ENCODE assay signal across 18 cellular contexts in genomic region chr12:105738036-105738435, GRCh38.
DNase-seq lines count a peak whose midpoint lies in the region; ATAC-seq and TF ChIP-seq lines count a peak whose summit lies in the region.
"Had no signal": no experiment of that assay in that cellular context is flagged by ENCODE, and none has a peak within 500 bp of the region (broad histone marks: within the 10 kb centered on the region; RNA-seq: fewer than 3 reads in every experiment).

No MANE protein-coding gene starts in this region.

- no peaks in the 10 kb centered on the region for H3K9me3 ChIP-seq in CD8-positive, alpha-beta T cell (ENCODE audit: low read length)
- H3K9me3 ChIP-seq in heart right ventricle, result no peaks in the 10 kb centered on the region

- H3K36me3 ChIP-seq in CD8-positive, alpha-beta T cell (ENCODE audit: insufficient read depth, low read length), result no peaks in the 10 kb centered on the region
- H3K36me3 ChIP-seq in heart right ventricle, result no peaks in the 10 kb centered on the region

- H3K9me3 Mint-ChIP-seq in CD8-positive, alpha-beta T cell, result no peaks in the 10 kb centered on the region
- H3K9me3 Mint-ChIP-seq in central memory CD8-positive, alpha-beta T cell, result no peaks in the 10 kb centered on the region
- no peaks in the 10 kb centered on the region for H3K9me3 Mint-ChIP-seq in activated T-cell treated with anti-CD3 and anti-CD28 coated beads, Interleukin-2, amount 50 U/mL, for 24 hours
- H3K9me3 Mint-ChIP-seq: activated naive CD4-positive, alpha-beta T cell treated with anti-CD3 and anti-CD28 coated beads for 36 hours had no signal

- no peak overlapping the region for H3K4me3 Mint-ChIP-seq in CD8-positive, alpha-beta T cell
- no peak overlapping the region for H3K4me3 Mint-ChIP-seq in central memory CD8-positive, alpha-beta T cell
- H3K4me3 Mint-ChIP-seq in activated T-cell treated with anti-CD3 and anti-CD28 coated beads, Interleukin-2, amount 50 U/mL, for 24 hours, result no peak overlapping the region
- H3K4me3 Mint-ChIP-seq: activated naive CD4-positive, alpha-beta T cell treated with anti-CD3 and anti-CD28 coated beads for 36 hours had no signal

- peaks cover 3% of the 10 kb centered on the region for H3K27me3 Mint-ChIP-seq in CD8-positive, alpha-beta T cell (ENCODE audit: low read depth)
- peaks cover 16% of the 10 kb centered on the region for H3K27me3 Mint-ChIP-seq in central memory CD8-positive, alpha-beta T cell
- peaks cover 8% of the 10 kb centered on the region for H3K27me3 Mint-ChIP-seq in activated T-cell treated with anti-CD3 and anti-CD28 coated beads, Interleukin-2, amount 50 U/mL, for 24 hours

- CTCF ChIA-PET in CD8-positive, alpha-beta T cell (lab: Charles Lee), result no interaction called here
- CTCF ChIA-PET in GM10248 (lab: Yijun Ruan, JAX), result no interaction called here

- H3K4me1 ChIP-seq in CD8-positive, alpha-beta T cell (ENCODE audit: insufficient read depth, low read length), result no peaks in the 10 kb centered on the region
- H3K4me1 ChIP-seq in heart right ventricle, result peaks cover 21 to 75% (median 59%) of the 10 kb centered on the region in 9 donors

- H3K4me1 Mint-ChIP-seq in CD8-positive, alpha-beta T cell (ENCODE audit: low read depth), result no peaks in the 10 kb centered on the region
- peaks cover 8% of the 10 kb centered on the region for H3K4me1 Mint-ChIP-seq in central memory CD8-positive, alpha-beta T cell
- no peaks in the 10 kb centered on the region for H3K4me1 Mint-ChIP-seq in activated T-cell treated with anti-CD3 and anti-CD28 coated beads, Interleukin-2, amount 50 U/mL, for 24 hours (ENCODE audit: low read depth)

- intact Hi-C loops in CD8-positive, alpha-beta T cell (cut with DNase I, micrococcal nuclease), result no loop called here
- intact Hi-C loops in heart right ventricle (cut with DNase I), result loop anchor here in 2 of 10 donors (5.0 kb wide), 1 partner anchor 66 kb away; no protein-coding TSS in a partner anchor

- POLR2A ChIA-PET in CD8-positive, alpha-beta T cell (lab: Charles Lee), result no interaction called here
- POLR2A ChIA-PET in GM10248 (lab: Yijun Ruan, JAX), result no interaction called here

- no peak overlapping the region for H3K27ac ChIP-seq in CD8-positive, alpha-beta T cell (ENCODE audit: low read depth, low read length)
- H3K27ac ChIP-seq in heart right ventricle, result peak overlapping the region; percentile 39 to 87 (median 78)
- H3K27ac ChIP-seq: foreskin keratinocyte had no signal

- H3K27ac Mint-ChIP-seq in CD8-positive, alpha-beta T cell, result no peak overlapping the region
- peak overlapping the region; percentile 75 for H3K27ac Mint-ChIP-seq in central memory CD8-positive, alpha-beta T cell (ENCODE audit: low read depth)
- H3K27ac Mint-ChIP-seq in activated T-cell treated with anti-CD3 and anti-CD28 coated beads, Interleukin-2, amount 50 U/mL, for 24 hours, result no peak overlapping the region
- H3K27ac Mint-ChIP-seq: activated naive CD4-positive, alpha-beta T cell treated with anti-CD3 and anti-CD28 coated beads for 36 hours had no signal

- WGBS in heart right ventricle, 2 donors, result 18 to 19% methylated on average over 9 of the region's 9 CpGs

- no peaks in the 10 kb centered on the region for H3K36me3 Mint-ChIP-seq in CD8-positive, alpha-beta T cell
- H3K36me3 Mint-ChIP-seq in central memory CD8-positive, alpha-beta T cell (ENCODE audit: insufficient read depth), result no peaks in the 10 kb centered on the region
- no peaks in the 10 kb centered on the region for H3K36me3 Mint-ChIP-seq in activated T-cell treated with anti-CD3 and anti-CD28 coated beads, Interleukin-2, amount 50 U/mL, for 24 hours (ENCODE audit: low read depth)

- DNase-seq in CD8-positive, alpha-beta T cell, result no peak
- no peak for DNase-seq in central memory CD8-positive, alpha-beta T cell (ENCODE audit: low spot score in 2 of 2)
- DNase-seq in heart right ventricle, result peak; percentile 53 to 55
- peak; percentile 95 for DNase-seq in pulmonary artery endothelial cell (ENCODE audit: low read depth, low spot score)
- no peak for DNase-seq in GM10248 (ENCODE audit: extremely low spot score)
- no peak for DNase-seq in activated T-cell treated with anti-CD3 and anti-CD28 coated beads, Interleukin-2, amount 50 U/mL, for 24 hours
- DNase-seq: activated naive CD4-positive, alpha-beta T cell treated with anti-CD3 and anti-CD28 coated beads for 36 hours; cortex of kidney; DMS153; foreskin keratinocyte; islet precursor cell; KBM-7; NCI-H146; NCI-H748 treated with DMSO at 0.1 percent for 48 hours; SHP77 had no signal

- no peak overlapping the region for H3K4me3 ChIP-seq in CD8-positive, alpha-beta T cell (ENCODE audit: low read depth, low read length)
- H3K4me3 ChIP-seq in heart right ventricle, result peak overlapping the region in 2 of 10 donors; percentile 4 to 15
- H3K4me3 ChIP-seq: GM12878 had no signal

- ATAC-seq in CD8-positive, alpha-beta T cell, result peak; percentile 34
- ATAC-seq in central memory CD8-positive, alpha-beta T cell (replicated peaks; ENCODE audit: extremely low read depth, poor library complexity, severe bottlenecking), result peak; percentile 65
- peak; percentile 55 to 83 (median 75) for ATAC-seq in heart right ventricle
- no peak for ATAC-seq in HG02798 (IDR thresholded peaks at IDR 0.05; ENCODE audit: poor library complexity, unreplicated experiment)
- no peak for ATAC-seq in HG03039 (IDR thresholded peaks at IDR 0.05; ENCODE audit: unreplicated experiment)
- ATAC-seq: foreskin keratinocyte, GM12878 had no signal

- H3K27me3 ChIP-seq in CD8-positive, alpha-beta T cell (ENCODE audit: insufficient read depth, low read length), result peaks cover 4% of the 10 kb centered on the region
- H3K27me3 ChIP-seq in heart right ventricle, result no peaks in the 10 kb centered on the region

- no peak for TF ChIP-seq CTCF in CD8-positive, alpha-beta T cell (IDR thresholded peaks at IDR 0.05)
- TF ChIP-seq CTCF in heart right ventricle (IDR thresholded peaks at IDR 0.05) (no peak), GM10248 (IDR thresholded peaks at IDR 0.05; ENCODE audit: control extremely low read depth, extremely low read depth, low read depth, missing control alignments) (no peak)

Comparison
In these comparisons a context has a peak if more than half of its experiments do, and no peak if none do; other contexts are left out.
1. ATAC-seq: peak in CD8-positive, alpha-beta T cell (single experiment), central memory CD8-positive, alpha-beta T cell (single experiment) and heart right ventricle (8 of 8); none in HG02798 (single experiment) and HG03039 (single experiment).
2. DNase-seq: peak in heart right ventricle (2 of 2) and pulmonary artery endothelial cell (single experiment); none in CD8-positive, alpha-beta T cell (0 of 7), central memory CD8-positive, alpha-beta T cell (0 of 2), GM10248 (single experiment) and activated T-cell treated with anti-CD3 and anti-CD28 coated beads, Interleukin-2, amount 50 U/mL, for 24 hours (single experiment).